1 cellular context compared by ENCODE assay signal in the genomic region with DNA sequence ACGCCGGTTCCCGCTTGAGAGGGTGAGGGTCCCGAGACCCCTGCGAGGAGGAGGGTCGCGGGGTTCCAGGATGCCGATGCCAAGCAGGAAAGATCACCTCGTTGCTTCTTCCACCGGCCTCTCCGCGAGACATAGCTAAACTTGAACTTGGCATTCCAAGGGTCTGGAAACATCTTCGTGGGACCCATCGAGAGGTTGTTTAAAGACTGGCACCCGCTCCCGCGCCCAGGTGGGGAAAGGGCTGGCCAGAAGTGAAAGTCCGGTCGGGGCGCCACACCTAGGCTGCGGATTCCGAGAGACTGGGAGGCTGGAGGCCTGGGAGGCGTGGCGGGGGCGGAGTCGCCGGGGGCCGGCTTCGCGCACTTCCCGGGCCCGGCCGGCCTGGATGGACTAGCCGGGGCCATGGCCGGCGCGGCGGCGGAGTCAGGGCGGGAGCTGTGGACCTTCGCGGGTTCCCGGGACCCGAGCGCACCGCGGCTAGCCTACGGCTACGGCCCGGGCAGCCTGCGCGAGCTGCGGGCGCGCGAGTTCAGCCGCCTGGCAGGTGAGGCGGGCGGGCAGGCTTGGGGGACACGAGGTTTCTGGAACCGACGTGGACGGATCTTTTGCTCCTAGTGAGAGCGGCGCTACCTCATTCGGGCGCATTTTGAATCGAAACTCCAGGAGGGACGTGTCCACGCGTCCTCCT.
TF ChIP-seq lines count a peak whose summit lies in the region.

A gene with protein sequence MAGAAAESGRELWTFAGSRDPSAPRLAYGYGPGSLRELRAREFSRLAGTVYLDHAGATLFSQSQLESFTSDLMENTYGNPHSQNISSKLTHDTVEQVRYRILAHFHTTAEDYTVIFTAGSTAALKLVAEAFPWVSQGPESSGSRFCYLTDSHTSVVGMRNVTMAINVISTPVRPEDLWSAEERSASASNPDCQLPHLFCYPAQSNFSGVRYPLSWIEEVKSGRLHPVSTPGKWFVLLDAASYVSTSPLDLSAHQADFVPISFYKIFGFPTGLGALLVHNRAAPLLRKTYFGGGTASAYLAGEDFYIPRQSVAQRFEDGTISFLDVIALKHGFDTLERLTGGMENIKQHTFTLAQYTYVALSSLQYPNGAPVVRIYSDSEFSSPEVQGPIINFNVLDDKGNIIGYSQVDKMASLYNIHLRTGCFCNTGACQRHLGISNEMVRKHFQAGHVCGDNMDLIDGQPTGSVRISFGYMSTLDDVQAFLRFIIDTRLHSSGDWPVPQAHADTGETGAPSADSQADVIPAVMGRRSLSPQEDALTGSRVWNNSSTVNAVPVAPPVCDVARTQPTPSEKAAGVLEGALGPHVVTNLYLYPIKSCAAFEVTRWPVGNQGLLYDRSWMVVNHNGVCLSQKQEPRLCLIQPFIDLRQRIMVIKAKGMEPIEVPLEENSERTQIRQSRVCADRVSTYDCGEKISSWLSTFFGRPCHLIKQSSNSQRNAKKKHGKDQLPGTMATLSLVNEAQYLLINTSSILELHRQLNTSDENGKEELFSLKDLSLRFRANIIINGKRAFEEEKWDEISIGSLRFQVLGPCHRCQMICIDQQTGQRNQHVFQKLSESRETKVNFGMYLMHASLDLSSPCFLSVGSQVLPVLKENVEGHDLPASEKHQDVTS (plus strand): TSS at position 360 of the 688 bp plus-strand sequence. CDS start 43 bp downstream, at position 403.

TF ChIP-seq in HepG2, 621 proteins besides CTCF, POLR2A, EP300 and RAD21 (continued from another document and continues in another):
- TF ChIP-seq DZIP1 (CRISPR knock-in tag; IDR thresholded peaks at IDR 0.05) = no peak
- TF ChIP-seq TEAD2 (CRISPR knock-in tag; IDR thresholded peaks at IDR 0.05) = no peak
- TF ChIP-seq, protein P1, sequence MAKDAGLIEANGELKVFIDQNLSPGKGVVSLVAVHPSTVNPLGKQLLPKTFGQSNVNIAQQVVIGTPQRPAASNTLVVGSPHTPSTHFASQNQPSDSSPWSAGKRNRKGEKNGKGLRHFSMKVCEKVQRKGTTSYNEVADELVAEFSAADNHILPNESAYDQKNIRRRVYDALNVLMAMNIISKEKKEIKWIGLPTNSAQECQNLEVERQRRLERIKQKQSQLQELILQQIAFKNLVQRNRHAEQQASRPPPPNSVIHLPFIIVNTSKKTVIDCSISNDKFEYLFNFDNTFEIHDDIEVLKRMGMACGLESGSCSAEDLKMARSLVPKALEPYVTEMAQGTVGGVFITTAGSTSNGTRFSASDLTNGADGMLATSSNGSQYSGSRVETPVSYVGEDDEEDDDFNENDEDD (CRISPR knock-in tag; IDR thresholded peaks at IDR 0.05; ENCODE audit: borderline replicate concordance) = peak; percentile 49; the same call in 1 of the 2 replicates
- TF ChIP-seq ZNF263 (CRISPR knock-in tag; IDR thresholded peaks at IDR 0.05) = no peak
- no peak for TF ChIP-seq NFIC (IDR thresholded peaks at IDR 0.05; ENCODE audit: low read length)
- TF ChIP-seq ZFY (CRISPR knock-in tag; IDR thresholded peaks at IDR 0.05) = peak; percentile 75
- TF ChIP-seq, protein P2, sequence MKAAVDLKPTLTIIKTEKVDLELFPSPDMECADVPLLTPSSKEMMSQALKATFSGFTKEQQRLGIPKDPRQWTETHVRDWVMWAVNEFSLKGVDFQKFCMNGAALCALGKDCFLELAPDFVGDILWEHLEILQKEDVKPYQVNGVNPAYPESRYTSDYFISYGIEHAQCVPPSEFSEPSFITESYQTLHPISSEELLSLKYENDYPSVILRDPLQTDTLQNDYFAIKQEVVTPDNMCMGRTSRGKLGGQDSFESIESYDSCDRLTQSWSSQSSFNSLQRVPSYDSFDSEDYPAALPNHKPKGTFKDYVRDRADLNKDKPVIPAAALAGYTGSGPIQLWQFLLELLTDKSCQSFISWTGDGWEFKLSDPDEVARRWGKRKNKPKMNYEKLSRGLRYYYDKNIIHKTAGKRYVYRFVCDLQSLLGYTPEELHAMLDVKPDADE (CRISPR knock-in tag; IDR thresholded peaks at IDR 0.05) = 0 out of 2 replicates have a peak, but pooled peaks have one; percentile 40
- TF ChIP-seq ELF1 (CRISPR knock-in tag; IDR thresholded peaks at IDR 0.05) = no peak
- TF ChIP-seq ZNF503 (CRISPR knock-in tag; IDR thresholded peaks at IDR 0.05) = 0 out of 2 replicates have a peak, but pooled peaks have one; percentile 15
- TF ChIP-seq HDAC6 (IDR thresholded peaks at IDR 0.05; ENCODE audit: low read depth, low read length) = no peak
- no peak for TF ChIP-seq NR3C1 (CRISPR knock-in tag; IDR thresholded peaks at IDR 0.05)
- peak; percentile 42 for TF ChIP-seq CBX1 (IDR thresholded peaks at IDR 0.05; ENCODE audit: low read depth)
- TF ChIP-seq NCOA2 (CRISPR knock-in tag; IDR thresholded peaks at IDR 0.05) = peak; percentile 34; the same call in 1 of the 2 replicates
- TF ChIP-seq IKZF4 (CRISPR knock-in tag; IDR thresholded peaks at IDR 0.05; ENCODE audit: borderline replicate concordance, low read depth, not compliant biosample characterization) = no peak
- TF ChIP-seq, protein P3, sequence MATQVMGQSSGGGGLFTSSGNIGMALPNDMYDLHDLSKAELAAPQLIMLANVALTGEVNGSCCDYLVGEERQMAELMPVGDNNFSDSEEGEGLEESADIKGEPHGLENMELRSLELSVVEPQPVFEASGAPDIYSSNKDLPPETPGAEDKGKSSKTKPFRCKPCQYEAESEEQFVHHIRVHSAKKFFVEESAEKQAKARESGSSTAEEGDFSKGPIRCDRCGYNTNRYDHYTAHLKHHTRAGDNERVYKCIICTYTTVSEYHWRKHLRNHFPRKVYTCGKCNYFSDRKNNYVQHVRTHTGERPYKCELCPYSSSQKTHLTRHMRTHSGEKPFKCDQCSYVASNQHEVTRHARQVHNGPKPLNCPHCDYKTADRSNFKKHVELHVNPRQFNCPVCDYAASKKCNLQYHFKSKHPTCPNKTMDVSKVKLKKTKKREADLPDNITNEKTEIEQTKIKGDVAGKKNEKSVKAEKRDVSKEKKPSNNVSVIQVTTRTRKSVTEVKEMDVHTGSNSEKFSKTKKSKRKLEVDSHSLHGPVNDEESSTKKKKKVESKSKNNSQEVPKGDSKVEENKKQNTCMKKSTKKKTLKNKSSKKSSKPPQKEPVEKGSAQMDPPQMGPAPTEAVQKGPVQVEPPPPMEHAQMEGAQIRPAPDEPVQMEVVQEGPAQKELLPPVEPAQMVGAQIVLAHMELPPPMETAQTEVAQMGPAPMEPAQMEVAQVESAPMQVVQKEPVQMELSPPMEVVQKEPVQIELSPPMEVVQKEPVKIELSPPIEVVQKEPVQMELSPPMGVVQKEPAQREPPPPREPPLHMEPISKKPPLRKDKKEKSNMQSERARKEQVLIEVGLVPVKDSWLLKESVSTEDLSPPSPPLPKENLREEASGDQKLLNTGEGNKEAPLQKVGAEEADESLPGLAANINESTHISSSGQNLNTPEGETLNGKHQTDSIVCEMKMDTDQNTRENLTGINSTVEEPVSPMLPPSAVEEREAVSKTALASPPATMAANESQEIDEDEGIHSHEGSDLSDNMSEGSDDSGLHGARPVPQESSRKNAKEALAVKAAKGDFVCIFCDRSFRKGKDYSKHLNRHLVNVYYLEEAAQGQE (IDR thresholded peaks at IDR 0.05; ENCODE audit: borderline replicate concordance in 1 of 2, low read depth in 1 of 2, low read length in 2 of 2) = peak in 1 of 2 experiments; percentile 13; a peak in 1 of 4 replicates
- TF ChIP-seq GATA4 (IDR thresholded peaks at IDR 0.05; ENCODE audit: borderline replicate concordance, low read depth) = 0 out of 2 replicates have a peak, but pooled peaks have one; percentile 9
- TF ChIP-seq MEIS1 (CRISPR knock-in tag; IDR thresholded peaks at IDR 0.05; ENCODE audit: borderline replicate concordance) = no peak
- TF ChIP-seq, protein P4, sequence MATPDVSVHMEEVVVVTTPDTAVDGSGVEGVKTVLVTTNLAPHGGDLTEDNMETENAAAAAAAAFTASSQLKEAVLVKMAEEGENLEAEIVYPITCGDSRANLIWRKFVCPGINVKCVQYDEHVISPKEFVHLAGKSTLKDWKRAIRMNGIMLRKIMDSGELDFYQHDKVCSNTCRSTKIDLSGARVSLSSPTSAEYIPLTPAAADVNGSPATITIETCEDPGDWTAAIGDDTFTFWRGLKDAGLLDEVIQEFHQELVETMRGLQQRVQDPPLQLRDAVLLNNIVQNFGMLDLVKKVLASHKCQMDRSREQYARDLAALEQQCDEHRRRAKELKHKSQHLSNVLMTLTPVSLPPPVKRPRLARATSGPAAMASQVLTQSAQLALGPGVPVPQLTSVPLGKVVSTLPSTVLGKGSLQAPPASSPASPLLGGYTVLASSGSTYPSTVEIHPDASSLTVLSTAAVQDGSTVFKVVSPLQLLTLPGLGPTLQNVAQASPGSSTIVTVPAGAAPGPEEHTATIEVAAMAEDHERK (CRISPR knock-in tag; IDR thresholded peaks at IDR 0.05; ENCODE audit: low read depth) = no peak
- TF ChIP-seq ZNF205 (CRISPR knock-in tag; IDR thresholded peaks at IDR 0.05) = no peak
- TF ChIP-seq BCLAF1 (IDR thresholded peaks at IDR 0.05) = no peak
- no peak for TF ChIP-seq PRMT3 (CRISPR knock-in tag; IDR thresholded peaks at IDR 0.05; ENCODE audit: borderline replicate concordance, low read depth)
- peak; percentile 90 for TF ChIP-seq ARID4A (CRISPR knock-in tag; IDR thresholded peaks at IDR 0.05; ENCODE audit: borderline replicate concordance)
- no peak for TF ChIP-seq SUZ12 (IDR thresholded peaks at IDR 0.05; ENCODE audit: low read depth, low read length)
- peak; percentile 62; the same call in 1 of the 2 replicates for TF ChIP-seq PHF20 (CRISPR knock-in tag; IDR thresholded peaks at IDR 0.05)
- TF ChIP-seq ZNF577 (CRISPR knock-in tag; IDR thresholded peaks at IDR 0.05; ENCODE audit: borderline replicate concordance, low read depth) = no peak
